Comparison of ENCODE assay signal across 1 cellular context in genomic region chr5:178150977-178151734, GRCh38.
TF ChIP-seq lines count a peak whose summit lies in the region.

No MANE protein-coding gene starts in this region.

TF ChIP-seq in H1, 55 proteins besides CTCF, POLR2A, EP300 and RAD21:
- no peak for TF ChIP-seq JUND (IDR thresholded peaks at IDR 0.05; ENCODE audit: low read length)
- peak; percentile 54 for TF ChIP-seq POLR2AphosphoS5 (IDR thresholded peaks at IDR 0.05; ENCODE audit: low read depth, low read length)
